Comparison of ENCODE assay signal across 14 cellular contexts in the genomic region with DNA sequence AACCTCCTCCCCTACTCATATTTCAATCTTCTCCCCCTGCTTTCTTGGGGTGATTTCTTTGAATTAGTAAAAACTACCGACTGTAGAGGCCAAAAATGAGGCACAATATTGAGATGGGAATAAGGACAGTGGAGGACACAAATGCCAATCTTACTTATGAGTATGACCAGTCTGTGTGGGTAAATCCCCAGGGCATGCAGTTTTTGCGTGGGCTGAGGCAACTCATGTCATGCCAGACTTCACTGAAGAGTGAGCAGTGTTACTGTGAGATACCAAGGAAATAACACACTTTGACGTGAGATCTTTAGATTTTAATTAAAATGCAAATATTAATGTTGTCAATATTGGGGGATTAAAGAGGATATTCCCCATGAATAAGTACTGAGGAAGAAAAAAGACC.
"Had no signal": no experiment of that assay in that cellular context is flagged by ENCODE, and none has a peak within 500 bp of the region (broad histone marks: within the 10 kb centered on the region; RNA-seq: fewer than 3 reads in every experiment).

No MANE protein-coding gene starts in this region.

- H3K27me3 ChIP-seq: body of pancreas, sigmoid colon, SJCRH30, spleen, stomach, vagina had no signal

- H3K27ac ChIP-seq: body of pancreas, sigmoid colon, SJCRH30, spleen, stomach, vagina had no signal

- ATAC-seq: body of pancreas; effector memory CD8-positive, alpha-beta T cell had no signal

- H3K9me3 ChIP-seq: body of pancreas, vagina had no signal

- DNase-seq: activated CD4-positive, CD25-positive, alpha-beta regulatory T cell treated with anti-CD3 and anti-CD28 coated beads, Interleukin-2, amount 50 U/mL, for 72 hours; amygdala; body of pancreas; effector memory CD8-positive, alpha-beta T cell; occipital lobe; posterior cingulate gyrus; sigmoid colon; SJCRH30; spleen; stomach; trophoblast cell had no signal

- H3K4me1 Mint-ChIP-seq: memory B cell had no signal

- H3K4me3 Mint-ChIP-seq: activated naive CD8-positive, alpha-beta T cell; effector memory CD8-positive, alpha-beta T cell; memory B cell had no signal

- H3K27me3 Mint-ChIP-seq: activated naive CD8-positive, alpha-beta T cell; effector memory CD8-positive, alpha-beta T cell had no signal

- H3K27ac Mint-ChIP-seq: activated naive CD8-positive, alpha-beta T cell; memory B cell had no signal
